In genomic region chr21:32021319-32022027, GRCh38 we compare ENCODE assay signal across 14 cellular contexts.
DNase-seq lines count a peak whose midpoint lies in the region; ATAC-seq lines count a peak whose summit lies in the region.
"Had no signal": no experiment of that assay in that cellular context is flagged by ENCODE, and none has a peak within 500 bp of the region (broad histone marks: within the 10 kb centered on the region; RNA-seq: fewer than 3 reads in every experiment).

No MANE protein-coding gene starts in this region.

- no peaks in the 10 kb centered on the region for H3K9me3 Mint-ChIP-seq in activated CD4-positive, alpha-beta memory T cell treated with anti-CD3 and anti-CD28 coated beads for 36 hours
- H3K9me3 Mint-ChIP-seq: activated naive CD8-positive, alpha-beta T cell treated with anti-CD3 and anti-CD28 coated beads, Interleukin-2, amount 50 U/mL, for 24 hours; natural killer cell treated with Interleukin-12 subunit alpha and Interleukin-12 subunit beta and Interleukin-15 and Interleukin-18, amount 100 ng/mL, for 72 hours had no signal

- no peak overlapping the region for H3K4me3 Mint-ChIP-seq in activated CD4-positive, alpha-beta memory T cell treated with anti-CD3 and anti-CD28 coated beads for 36 hours
- H3K4me3 Mint-ChIP-seq: activated naive CD8-positive, alpha-beta T cell treated with anti-CD3 and anti-CD28 coated beads, Interleukin-2, amount 50 U/mL, for 24 hours; natural killer cell treated with Interleukin-12 subunit alpha and Interleukin-12 subunit beta and Interleukin-15 and Interleukin-18, amount 100 ng/mL, for 72 hours had no signal

- DNase-seq in AG08395 (ENCODE audit: low spot score) (peak; percentile 13), NCI-H1694 treated with DMSO at 0.1 percent for 48 hours (lab: John Stamatoyannopoulos, UW) (peak; percentile 90), globus pallidus (ENCODE audit: low spot score) (peak; percentile 39), nucleus accumbens (lab: John Stamatoyannopoulos, UW) (peak in 44 of 56 donors; percentile 2 to 71 (median 30))
- no peak for DNase-seq in activated T-cell treated with anti-CD3 and anti-CD28 coated beads, Interleukin-2, amount 50 U/mL, for 1 hour
- DNase-seq in activated CD4-positive, alpha-beta memory T cell treated with anti-CD3 and anti-CD28 coated beads for 36 hours = no peak
- DNase-seq: ACHN; activated naive CD8-positive, alpha-beta T cell treated with anti-CD3 and anti-CD28 coated beads, Interleukin-2, amount 50 U/mL, for 24 hours; dermis blood vessel endothelial cell; spleen had no signal

- H3K4me1 Mint-ChIP-seq in activated CD4-positive, alpha-beta memory T cell treated with anti-CD3 and anti-CD28 coated beads for 36 hours (ENCODE audit: low read depth) = no peaks in the 10 kb centered on the region
- H3K4me1 Mint-ChIP-seq: activated naive CD8-positive, alpha-beta T cell treated with anti-CD3 and anti-CD28 coated beads, Interleukin-2, amount 50 U/mL, for 24 hours had no signal

- ATAC-seq in HG03342 (IDR thresholded peaks at IDR 0.05; ENCODE audit: unreplicated experiment) (no peak), HG03432 (IDR thresholded peaks at IDR 0.05; ENCODE audit: unreplicated experiment) (no peak)
- ATAC-seq: activated CD4-positive, CD25-positive, alpha-beta regulatory T cell treated with anti-CD3 and anti-CD28 coated beads, Interleukin-2, amount 50 U/mL, for 24 hours; activated naive CD8-positive, alpha-beta T cell treated with anti-CD3 and anti-CD28 coated beads, Interleukin-2, amount 50 U/mL, for 24 hours had no signal

- POLR2A ChIA-PET in activated CD4-positive, alpha-beta memory T cell treated with anti-CD3 and anti-CD28 coated beads for 36 hours (lab: Charles Lee) = no interaction called here

- intact Hi-C loops in activated CD4-positive, alpha-beta memory T cell treated with anti-CD3 and anti-CD28 coated beads for 36 hours (cut with micrococcal nuclease) = no loop called here

- CTCF ChIA-PET in activated CD4-positive, alpha-beta memory T cell treated with anti-CD3 and anti-CD28 coated beads for 36 hours (lab: Charles Lee) = no interaction called here

- no peaks in the 10 kb centered on the region for H3K36me3 Mint-ChIP-seq in activated CD4-positive, alpha-beta memory T cell treated with anti-CD3 and anti-CD28 coated beads for 36 hours
- H3K36me3 Mint-ChIP-seq: natural killer cell treated with Interleukin-12 subunit alpha and Interleukin-12 subunit beta and Interleukin-15 and Interleukin-18, amount 100 ng/mL, for 72 hours had no signal

- no peaks in the 10 kb centered on the region for H3K27me3 Mint-ChIP-seq in activated CD4-positive, alpha-beta memory T cell treated with anti-CD3 and anti-CD28 coated beads for 36 hours
- H3K27me3 Mint-ChIP-seq: activated naive CD8-positive, alpha-beta T cell treated with anti-CD3 and anti-CD28 coated beads, Interleukin-2, amount 50 U/mL, for 24 hours had no signal

- no peak overlapping the region for H3K27ac Mint-ChIP-seq in activated CD4-positive, alpha-beta memory T cell treated with anti-CD3 and anti-CD28 coated beads for 36 hours
- H3K27ac Mint-ChIP-seq: activated naive CD8-positive, alpha-beta T cell treated with anti-CD3 and anti-CD28 coated beads, Interleukin-2, amount 50 U/mL, for 24 hours; natural killer cell treated with Interleukin-12 subunit alpha and Interleukin-12 subunit beta and Interleukin-15 and Interleukin-18, amount 100 ng/mL, for 72 hours had no signal

Comparison
In these comparisons a context has a peak if more than half of its experiments do, and no peak if none do; other contexts are left out.
1. DNase-seq: peak in AG08395 (single experiment), NCI-H1694 treated with DMSO at 0.1 percent for 48 hours (single experiment), globus pallidus (single experiment) and nucleus accumbens (44 of 56); none in activated T-cell treated with anti-CD3 and anti-CD28 coated beads, Interleukin-2, amount 50 U/mL, for 1 hour (single experiment) and activated CD4-positive, alpha-beta memory T cell treated with anti-CD3 and anti-CD28 coated beads for 36 hours (single experiment).